ENCODE assay signal across 16 cellular contexts in the genomic region with DNA sequence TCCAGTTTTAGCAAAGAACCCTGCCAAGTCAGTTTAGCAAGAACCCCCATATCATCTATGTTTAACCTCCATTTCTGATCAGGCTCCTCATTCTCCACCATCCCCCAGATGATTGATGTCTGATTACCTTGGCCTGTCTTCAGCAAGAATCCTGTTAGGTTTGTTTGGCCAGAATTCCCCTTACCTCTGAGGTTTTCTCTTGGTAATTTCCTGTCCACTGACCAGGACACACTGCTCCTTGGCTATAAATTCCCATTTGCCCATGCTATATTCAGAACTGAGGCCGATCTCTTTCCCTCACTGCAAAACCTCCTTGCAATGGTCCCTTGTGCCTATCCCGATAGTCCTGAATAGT. TPM values are rescaled to one million over a fixed set of nuclear protein-coding genes. Genes with fewer than 3 reads are reported as not detected.
A peak's percentile ranks its signal among the peaks of the same experiment; 100 is the strongest.
DNase-seq lines count a peak whose midpoint lies in the region; ATAC-seq and TF ChIP-seq lines count a peak whose summit lies in the region.
"Had no signal": no experiment of that assay in that cellular context is flagged by ENCODE, and none has a peak within 500 bp of the region (broad histone marks: within the 10 kb centered on the region; RNA-seq: fewer than 3 reads in every experiment).

No MANE protein-coding gene starts in this region.

- H3K27ac Mint-ChIP-seq in activated naive CD4-positive, alpha-beta T cell treated with anti-CD3 and anti-CD28 coated beads for 36 hours: no peak overlapping the region
- no peak overlapping the region for H3K27ac Mint-ChIP-seq in activated B cell treated with CpG ODN at 0.5 μM for 24 hours
- no peak overlapping the region for H3K27ac Mint-ChIP-seq in glutamatergic neuron (ENCODE audit: unreplicated experiment)
- no peak overlapping the region for H3K27ac Mint-ChIP-seq in stimulated activated naive B cell treated with anti-CD40 and anti-IgM and Interleukin-4, amounts not matched to agents 10 μg/mL and 1 μg/mL and 100 μg/mL, for 72 hours

- DNase-seq in activated naive CD4-positive, alpha-beta T cell treated with anti-CD3 and anti-CD28 coated beads for 36 hours: no peak
- no peak for DNase-seq in activated naive CD4-positive, alpha-beta T cell (lab: John Stamatoyannopoulos, UW)
- DNase-seq in activated B cell treated with CpG ODN at 0.5 μM for 24 hours (no peak), glutamatergic neuron (no peak), NCI-H2171 (lab: John Stamatoyannopoulos, UW) (no peak), MM.1S (no peak), medulla oblongata (ENCODE audit: extremely low spot score) (no peak)
- no peak for DNase-seq in stimulated activated naive B cell treated with anti-CD40 and anti-IgM and Interleukin-4, amounts not matched to agents 10 μg/mL and 1 μg/mL and 100 μg/mL, for 72 hours
- DNase-seq: activated CD8-positive, alpha-beta memory T cell treated with anti-CD3 and anti-CD28 coated beads, Interleukin-2, amount 50 U/mL, for 4 hours; heart right ventricle; NCI-H1092; NCI-H510A; ovary; stimulated activated CD4-positive, alpha-beta T cell treated with anti-CD3 and anti-CD28 coated beads, Interleukin-15, amount 100 ng/mL, for 24 hours had no signal

- peaks cover 4% of the 10 kb centered on the region for H3K36me3 Mint-ChIP-seq in activated naive CD4-positive, alpha-beta T cell treated with anti-CD3 and anti-CD28 coated beads for 36 hours (ENCODE audit: low read depth)
- H3K36me3 Mint-ChIP-seq in activated B cell treated with CpG ODN at 0.5 μM for 24 hours (ENCODE audit: low read depth) (peaks cover 8% of the 10 kb centered on the region), glutamatergic neuron (ENCODE audit: unreplicated experiment) (peaks cover 4% of the 10 kb centered on the region)
- peaks cover 5 to 6% of the 10 kb centered on the region in 2 donors for H3K36me3 Mint-ChIP-seq in stimulated activated naive B cell treated with anti-CD40 and anti-IgM and Interleukin-4, amounts not matched to agents 10 μg/mL and 1 μg/mL and 100 μg/mL, for 72 hours

- intact Hi-C loops in activated naive CD4-positive, alpha-beta T cell treated with anti-CD3 and anti-CD28 coated beads for 36 hours (cut with micrococcal nuclease): no loop called here
- intact Hi-C loops in activated B cell treated with CpG ODN at 0.5 μM for 24 hours (cut with micrococcal nuclease): no loop called here

- H3K27me3 Mint-ChIP-seq in activated naive CD4-positive, alpha-beta T cell treated with anti-CD3 and anti-CD28 coated beads for 36 hours (ENCODE audit: low read depth): peaks cover 25% of the 10 kb centered on the region
- H3K27me3 Mint-ChIP-seq in activated B cell treated with CpG ODN at 0.5 μM for 24 hours (peaks cover 21% of the 10 kb centered on the region), glutamatergic neuron (ENCODE audit: unreplicated experiment) (peaks cover 21% of the 10 kb centered on the region)
- peaks cover 34 to 44% of the 10 kb centered on the region in 2 donors for H3K27me3 Mint-ChIP-seq in stimulated activated naive B cell treated with anti-CD40 and anti-IgM and Interleukin-4, amounts not matched to agents 10 μg/mL and 1 μg/mL and 100 μg/mL, for 72 hours

- no peaks in the 10 kb centered on the region for H3K9me3 ChIP-seq in MM.1S (replicated peaks; ENCODE audit: insufficient read depth, low read length)
- H3K9me3 ChIP-seq: heart right ventricle, left lung, ovary had no signal

- no peaks in the 10 kb centered on the region for H3K9me3 Mint-ChIP-seq in activated naive CD4-positive, alpha-beta T cell treated with anti-CD3 and anti-CD28 coated beads for 36 hours
- no peaks in the 10 kb centered on the region for H3K9me3 Mint-ChIP-seq in activated B cell treated with CpG ODN at 0.5 μM for 24 hours
- H3K9me3 Mint-ChIP-seq in glutamatergic neuron (ENCODE audit: unreplicated experiment): peaks cover 21% of the 10 kb centered on the region
- no peaks in the 10 kb centered on the region for H3K9me3 Mint-ChIP-seq in stimulated activated naive B cell treated with anti-CD40 and anti-IgM and Interleukin-4, amounts not matched to agents 10 μg/mL and 1 μg/mL and 100 μg/mL, for 72 hours

- H3K9me2 ChIP-seq in MM.1S (replicated peaks; ENCODE audit: insufficient read depth, low read length): no peaks in the 10 kb centered on the region

- ATAC-seq in activated B cell treated with CpG ODN at 0.5 μM for 24 hours (ENCODE audit: low read depth): no peak
- ATAC-seq in stimulated activated naive B cell treated with anti-CD40 and anti-IgM and Interleukin-4, amounts not matched to agents 10 μg/mL and 1 μg/mL and 100 μg/mL, for 72 hours (replicated peaks): no peak
- ATAC-seq: heart right ventricle, left lung had no signal

- H3K9ac ChIP-seq in MM.1S (ENCODE audit: low read length): no peak overlapping the region

- H3K27ac ChIP-seq in MM.1S (ENCODE audit: low read length): no peak overlapping the region
- H3K27ac ChIP-seq: ovary, RWPE1 had no signal

- peaks cover 35% of the 10 kb centered on the region for H3K4me1 Mint-ChIP-seq in activated naive CD4-positive, alpha-beta T cell treated with anti-CD3 and anti-CD28 coated beads for 36 hours (ENCODE audit: low read depth)
- H3K4me1 Mint-ChIP-seq in activated B cell treated with CpG ODN at 0.5 μM for 24 hours (peaks cover 39% of the 10 kb centered on the region), glutamatergic neuron (ENCODE audit: low read depth, unreplicated experiment) (peaks cover 7% of the 10 kb centered on the region)
- H3K4me1 Mint-ChIP-seq in stimulated activated naive B cell treated with anti-CD40 and anti-IgM and Interleukin-4, amounts not matched to agents 10 μg/mL and 1 μg/mL and 100 μg/mL, for 72 hours: peaks cover 20 to 47% of the 10 kb centered on the region in 2 donors

- H2AFZ ChIP-seq in MM.1S (ENCODE audit: low read length): no peak overlapping the region

- CTCF ChIA-PET in activated naive CD4-positive, alpha-beta T cell treated with anti-CD3 and anti-CD28 coated beads for 36 hours (lab: Charles Lee): no interaction called here
- CTCF ChIA-PET in activated B cell treated with CpG ODN at 0.5 μM for 24 hours (lab: Charles Lee): no interaction called here

- TF ChIP-seq CTCF in activated B cell treated with CpG ODN at 0.5 μM for 24 hours (IDR thresholded peaks at IDR 0.05) (no peak), glutamatergic neuron (IDR thresholded peaks at IDR 0.05; ENCODE audit: partially characterized antibody, unreplicated experiment) (no peak), MM.1S (IDR thresholded peaks at IDR 0.05; ENCODE audit: low read length) (no peak)

- no peaks in the 10 kb centered on the region for H3K36me3 ChIP-seq in MM.1S (replicated peaks; ENCODE audit: insufficient read depth, low read length)
- H3K36me3 ChIP-seq: heart right ventricle, left lung, ovary had no signal

- no peak overlapping the region for H3K4me2 ChIP-seq in MM.1S (ENCODE audit: low read depth, low read length)

- no peaks in the 10 kb centered on the region for H3K4me1 ChIP-seq in MM.1S (ENCODE audit: low read length)

- no peaks in the 10 kb centered on the region for H4K20me1 ChIP-seq in MM.1S (ENCODE audit: insufficient read depth, low read length)

- no peaks in the 10 kb centered on the region for H3K79me2 ChIP-seq in MM.1S (ENCODE audit: low read length)

- H3K27me3 ChIP-seq in MM.1S (replicated peaks; ENCODE audit: insufficient read depth, low read length): peaks cover 7% of the 10 kb centered on the region; the same call in 1 of the 2 replicates
- H3K27me3 ChIP-seq: ovary had no signal

- peaks cover 16% of the 10 kb centered on the region for H3F3A ChIP-seq in MM.1S (ENCODE audit: insufficient read depth, low read length)

- POLR2A ChIA-PET in activated B cell treated with CpG ODN at 0.5 μM for 24 hours (lab: Charles Lee): interaction anchor here (2.4 kb wide), 1 partner anchor 54 kb away, joined by 6 read pairs; a partner anchor contains a TSS

- no peak overlapping the region for H3K4me3 ChIP-seq in MM.1S (ENCODE audit: low read length)
- H3K4me3 ChIP-seq: ovary had no signal

- H3K4me3 Mint-ChIP-seq in activated naive CD4-positive, alpha-beta T cell treated with anti-CD3 and anti-CD28 coated beads for 36 hours: peak overlapping the region; percentile 66
- H3K4me3 Mint-ChIP-seq in activated B cell treated with CpG ODN at 0.5 μM for 24 hours: peak overlapping the region; percentile 81
- H3K4me3 Mint-ChIP-seq in glutamatergic neuron (ENCODE audit: unreplicated experiment): peak overlapping the region; percentile 76
- H3K4me3 Mint-ChIP-seq in stimulated activated naive B cell treated with anti-CD40 and anti-IgM and Interleukin-4, amounts not matched to agents 10 μg/mL and 1 μg/mL and 100 μg/mL, for 72 hours: peak overlapping the region; percentile 77 to 88

RNA-seq across cellular contexts. Expression of a gene that starts 27.0 kb away (rescaled TPM):
- total RNA-seq in activated naive CD4-positive, alpha-beta T cell treated with anti-CD3 and anti-CD28 coated beads for 36 hours: under 1 TPM; 0.57 to 0.69 TPM
- total RNA-seq in activated B cell treated with CpG ODN at 0.5 μM for 24 hours: 0.31 TPM in 1 of 2 replicates, not detected in the other
- total RNA-seq in glutamatergic neuron (ENCODE audit: unreplicated experiment): 5.1 TPM

RNA-seq across cellular contexts. Expression of a gene that starts 54.3 kb away (rescaled TPM):
- 10 to 100 TPM; 35.8 to 41.4 TPM for total RNA-seq in activated naive CD4-positive, alpha-beta T cell treated with anti-CD3 and anti-CD28 coated beads for 36 hours
- 59.5 and 64.8 TPM in 2 replicates for total RNA-seq in activated B cell treated with CpG ODN at 0.5 μM for 24 hours
- 65.2 TPM for total RNA-seq in glutamatergic neuron (ENCODE audit: unreplicated experiment)
